Comparison of ENCODE assay signal across 14 cellular contexts in genomic region chr17:73801455-73802100, GRCh38.
"Had no signal": no experiment of that assay in that cellular context is flagged by ENCODE, and none has a peak within 500 bp of the region (broad histone marks: within the 10 kb centered on the region; RNA-seq: fewer than 3 reads in every experiment).

No MANE protein-coding gene starts in this region.

- DNase-seq: activated CD4-positive, alpha-beta T cell treated with anti-CD3 and anti-CD28 coated beads, Interleukin-2, amount 50 U/mL, for 1 hour; activated effector memory CD4-positive, alpha-beta T cell treated with anti-CD3 and anti-CD28 coated beads, Interleukin-2, amount 50 U/mL, for 16 hours; activated naive CD8-positive, alpha-beta T cell treated with anti-CD3 and anti-CD28 coated beads for 36 hours; activated T-cell treated with anti-CD3 and anti-CD28 coated beads for 4 hours; kidney glomerular epithelial cell; ovary; stimulated activated CD4-positive, alpha-beta T cell treated with anti-CD3 and anti-CD28 coated beads, Interleukin-15, amount 100 ng/mL, for 24 hours; stimulated activated CD4-positive, alpha-beta T cell treated with anti-CD3 and anti-CD28 coated beads, Interleukin-4, amount 100 ng/mL, for 24 hours; upper lobe of right lung had no signal

- H3K4me3 Mint-ChIP-seq: activated naive CD8-positive, alpha-beta T cell treated with anti-CD3 and anti-CD28 coated beads for 36 hours; endodermal cell; neural crest cell; stimulated activated naive CD8-positive, alpha-beta T cell treated with anti-CD3 and anti-CD28 coated beads, Interleukin-15, Interleukin-2, amounts not matched to agents 100 ng/mL and 50 ng/mL, for 24 hours had no signal

- H3K36me3 Mint-ChIP-seq: activated naive CD8-positive, alpha-beta T cell treated with anti-CD3 and anti-CD28 coated beads for 36 hours had no signal

- H3K4me2 ChIP-seq: hepatocyte had no signal

- H3K36me3 ChIP-seq: ovary, upper lobe of right lung had no signal

- H3K9me3 ChIP-seq: ovary, upper lobe of right lung had no signal

- H3K4me3 ChIP-seq: hepatocyte, ovary, upper lobe of right lung had no signal

- H3K27me3 ChIP-seq: hepatocyte, ovary, upper lobe of right lung had no signal

- H3K27ac ChIP-seq: hepatocyte, ovary, upper lobe of right lung had no signal

- H3K27ac Mint-ChIP-seq: activated naive CD8-positive, alpha-beta T cell treated with anti-CD3 and anti-CD28 coated beads for 36 hours; endodermal cell; stimulated activated naive CD8-positive, alpha-beta T cell treated with anti-CD3 and anti-CD28 coated beads, Interleukin-15, Interleukin-2, amounts not matched to agents 100 ng/mL and 50 ng/mL, for 24 hours had no signal

- FAIRE-seq: TTC549 had no signal

- H3K4me1 ChIP-seq: upper lobe of right lung had no signal

- H3K4me1 Mint-ChIP-seq: activated naive CD8-positive, alpha-beta T cell treated with anti-CD3 and anti-CD28 coated beads for 36 hours had no signal
